In genomic region chr19:48513289-48514122, GRCh38 we compare ENCODE assay signal across 8 cellular contexts. TPM values are rescaled to one million over a fixed set of nuclear protein-coding genes. Genes with fewer than 3 reads are reported as not detected.
DNase-seq lines count a peak whose midpoint lies in the region; ATAC-seq, FAIRE-seq and TF ChIP-seq lines count a peak whose summit lies in the region.

No MANE protein-coding gene starts in this region.

- DNase-seq in CD4-positive, CD25-positive, alpha-beta regulatory T cell, result peak; percentile 65 to 87 (median 76)
- DNase-seq in H54 (ENCODE audit: insufficient read length, low spot score) (peak; percentile 70), NCI-H226 (peak; percentile 68), cerebellum (ENCODE audit: low spot score) (peak; percentile 92), left colon (peak; percentile 67 to 73)
- DNase-seq in activated CD4-positive, CD25-positive, alpha-beta regulatory T cell treated with anti-CD3 and anti-CD28 coated beads, Interleukin-2, amount 50 U/mL, for 16 hours (ENCODE audit: low read depth, low spot score), result peak; percentile 50
- peak; percentile 75 to 77 for DNase-seq in stimulated activated CD4-positive, alpha-beta T cell treated with anti-CD3 and anti-CD28 coated beads, Interleukin-2, amount 100 ng/mL, for 24 hours

- H3K27ac Mint-ChIP-seq in CD4-positive, CD25-positive, alpha-beta regulatory T cell, result peak overlapping the region; percentile 71 to 95 (median 82)

- intact Hi-C loops in left colon (cut with DNase I, micrococcal nuclease), result no loop called here

- H3K36me3 Mint-ChIP-seq in CD4-positive, CD25-positive, alpha-beta regulatory T cell, result no peaks in the 10 kb centered on the region

- H3K4me3 Mint-ChIP-seq in CD4-positive, CD25-positive, alpha-beta regulatory T cell, result no peak overlapping the region

- no peaks in the 10 kb centered on the region for H3K36me3 ChIP-seq in CD4-positive, CD25-positive, alpha-beta regulatory T cell (ENCODE audit: control insufficient read depth, insufficient read depth, low read length)

- H3K9me3 Mint-ChIP-seq in CD4-positive, CD25-positive, alpha-beta regulatory T cell, result no peaks in the 10 kb centered on the region

- no peak for FAIRE-seq in H54 (lab: Jason Lieb, UNC)

- peaks cover 0 to 19% (median 5%) of the 10 kb centered on the region in 4 donors for H3K4me1 Mint-ChIP-seq in CD4-positive, CD25-positive, alpha-beta regulatory T cell

- H3K27me3 ChIP-seq in CD4-positive, CD25-positive, alpha-beta regulatory T cell (ENCODE audit: control insufficient read depth, insufficient read depth, low read length), result no peaks in the 10 kb centered on the region

- peaks cover 34% of the 10 kb centered on the region for H3K4me1 ChIP-seq in CD4-positive, CD25-positive, alpha-beta regulatory T cell (ENCODE audit: control insufficient read depth, insufficient read depth, low read length, poor library complexity, severe bottlenecking)

- TF ChIP-seq POLR2A in H54 (IDR thresholded peaks at IDR 0.05; ENCODE audit: low read depth, low read length), result no peak

- peak; percentile 72 to 77 for ATAC-seq in CD4-positive, CD25-positive, alpha-beta regulatory T cell (ENCODE audit: low read depth in 2 of 2)
- peak; percentile 88 for ATAC-seq in left colon
- no peak for ATAC-seq in GM18873 (IDR thresholded peaks at IDR 0.05; ENCODE audit: low FRiP score, unreplicated experiment)

- peak overlapping the region; percentile 14 for H3K4me3 ChIP-seq in CD4-positive, CD25-positive, alpha-beta regulatory T cell (ENCODE audit: low read depth, low read length)

- peak overlapping the region; percentile 66 for H3K27ac ChIP-seq in CD4-positive, CD25-positive, alpha-beta regulatory T cell (ENCODE audit: insufficient read depth, low read length, poor library complexity, severe bottlenecking)

- H3K27me3 Mint-ChIP-seq in CD4-positive, CD25-positive, alpha-beta regulatory T cell, result peaks cover 11% of the 10 kb centered on the region

- no peaks in the 10 kb centered on the region for H3K9me3 ChIP-seq in CD4-positive, CD25-positive, alpha-beta regulatory T cell (ENCODE audit: control insufficient read depth in 2 of 2, low read length in 2 of 2)

RNA-seq across cellular contexts. Expression of gene LMTK3, which starts 1.9 kb away (rescaled TPM):
- 6.3 TPM for total RNA-seq in CD4-positive, CD25-positive, alpha-beta regulatory T cell
- not detected for polyA plus RNA-seq in CD4-positive, CD25-positive, alpha-beta regulatory T cell
- total RNA-seq in cerebellum (7.0 TPM), left colon (1 to 10 TPM in 1 of 2 donors, under 1 TPM in 1; 0.87 to 1.1 TPM)

RNA-seq across cellular contexts. Expression of gene SULT2B1, which starts 38.5 kb away (rescaled TPM):
- total RNA-seq in CD4-positive, CD25-positive, alpha-beta regulatory T cell, result not detected
- under 1 TPM in 2 of 4 donors, not detected in 2; 0.16 to 0.82 TPM for polyA plus RNA-seq in CD4-positive, CD25-positive, alpha-beta regulatory T cell
- total RNA-seq in cerebellum (not detected), left colon (under 1 TPM; 0.87 to 0.89 TPM)

RNA-seq across cellular contexts. Expression of gene CYTH2, which starts 44.3 kb away (rescaled TPM):
- 46.7 TPM for total RNA-seq in CD4-positive, CD25-positive, alpha-beta regulatory T cell
- 10 to 100 TPM; 24.2 to 35.0 (median 30.2) TPM for polyA plus RNA-seq in CD4-positive, CD25-positive, alpha-beta regulatory T cell
- total RNA-seq in cerebellum, result 49.7 TPM
- total RNA-seq in left colon, result 10 to 100 TPM; 68.3 to 75.6 TPM

RNA-seq across cellular contexts. Expression of gene KCNJ14, which starts 58.1 kb away (rescaled TPM):
- 2.2 TPM for total RNA-seq in CD4-positive, CD25-positive, alpha-beta regulatory T cell
- under 1 TPM in 3 of 4 donors, not detected in 1; 0.03 to 0.28 (median 0.18) TPM for polyA plus RNA-seq in CD4-positive, CD25-positive, alpha-beta regulatory T cell
- total RNA-seq in cerebellum (1.6 TPM), left colon (1 to 10 TPM in 1 of 2 donors, under 1 TPM in 1; 0.34 to 1.2 TPM)
